17 cellular contexts compared by ENCODE assay signal in genomic region chr20:50215101-50215500, GRCh38. TPM values are rescaled to one million over a fixed set of nuclear protein-coding genes. Genes with fewer than 3 reads are reported as not detected.
DNase-seq lines count a peak whose midpoint lies in the region; ATAC-seq and TF ChIP-seq lines count a peak whose summit lies in the region.
"Had no signal": no experiment of that assay in that cellular context is flagged by ENCODE, and none has a peak within 500 bp of the region (broad histone marks: within the 10 kb centered on the region; RNA-seq: fewer than 3 reads in every experiment).

No MANE protein-coding gene starts in this region.

- H3K4me3 Mint-ChIP-seq in T-helper 2 cell treated with Interferon-gamma antibody and Interleukin-4, amounts not matched to agents 5 μg/mL and 100 μg/mL, for 36 hours, result no peak overlapping the region
- H3K4me3 Mint-ChIP-seq: CD4-positive, alpha-beta T cell; IgD-negative memory B cell; nephron had no signal

- H3K27ac ChIP-seq in RWPE2 (ENCODE audit: poor library complexity, severe bottlenecking), result no peak overlapping the region
- H3K27ac ChIP-seq in skin epidermis, result peak overlapping the region in 12 of 21 experiments; percentile 25 to 86 (median 63)
- H3K27ac ChIP-seq in smooth muscle cell (ENCODE audit: low read depth), result no peak overlapping the region
- H3K27ac ChIP-seq: gastrocnemius medialis had no signal

- H3K36me3 ChIP-seq in RWPE2 (ENCODE audit: low read depth) (no peaks in the 10 kb centered on the region), smooth muscle cell (ENCODE audit: low read depth) (no peaks in the 10 kb centered on the region)
- H3K36me3 ChIP-seq: gastrocnemius medialis had no signal

- no peak overlapping the region for H3K4me2 ChIP-seq in smooth muscle cell

- no peak overlapping the region for H3K4me3 ChIP-seq in RWPE2 (ENCODE audit: severe bottlenecking)
- H3K4me3 ChIP-seq in fibroblast of pulmonary artery (replicated peaks; ENCODE audit: low read depth, low read length), result no peak overlapping the region
- no peak overlapping the region for H3K4me3 ChIP-seq in skin epidermis
- no peak overlapping the region for H3K4me3 ChIP-seq in smooth muscle cell
- H3K4me3 ChIP-seq: gastrocnemius medialis, lung had no signal

- peaks cover 9% of the 10 kb centered on the region for H3K4me1 Mint-ChIP-seq in T-helper 2 cell treated with Interferon-gamma antibody and Interleukin-4, amounts not matched to agents 5 μg/mL and 100 μg/mL, for 36 hours (ENCODE audit: low read depth)

- peaks cover 8% of the 10 kb centered on the region for H3K27me3 Mint-ChIP-seq in T-helper 2 cell treated with Interferon-gamma antibody and Interleukin-4, amounts not matched to agents 5 μg/mL and 100 μg/mL, for 36 hours (ENCODE audit: low read depth)

- no peak overlapping the region for H3K9ac ChIP-seq in smooth muscle cell (ENCODE audit: low read depth)

- DNase-seq in ELR (ENCODE audit: low read depth) (peak; percentile 51), RWPE2 (ENCODE audit: low spot score) (no peak), fibroblast of pulmonary artery (ENCODE audit: low read depth) (peak; percentile 31), smooth muscle cell (lab: John Stamatoyannopoulos, UW; ENCODE audit: unreplicated experiment) (no peak)
- no peak for DNase-seq in T-helper 2 cell treated with Interferon-gamma antibody and Interleukin-4, amounts not matched to agents 5 μg/mL and 100 μg/mL, for 36 hours (ENCODE audit: low spot score)
- no peak for DNase-seq in effector CD8-positive, alpha-beta T cell (lab: John Stamatoyannopoulos, UW)
- DNase-seq: activated CD8-positive, alpha-beta memory T cell treated with anti-CD3 and anti-CD28 coated beads, Interleukin-2, amount 50 U/mL, for 48 hours; activated naive CD4-positive, alpha-beta T cell treated with Interleukin-2 at 50 U/mL for 16 hours; CD4-positive, alpha-beta T cell; DMS79 treated with DMSO at 0.1 percent for 48 hours; effector memory CD4-positive, alpha-beta T cell; gastrocnemius medialis; NCI-H82 had no signal

- H3K27me3 ChIP-seq in RWPE2 (ENCODE audit: insufficient read depth, poor library complexity, severe bottlenecking), result no peaks in the 10 kb centered on the region
- no peaks in the 10 kb centered on the region for H3K27me3 ChIP-seq in smooth muscle cell (ENCODE audit: low read depth)
- H3K27me3 ChIP-seq: gastrocnemius medialis had no signal

- H3K9me3 Mint-ChIP-seq in T-helper 2 cell treated with Interferon-gamma antibody and Interleukin-4, amounts not matched to agents 5 μg/mL and 100 μg/mL, for 36 hours, result no peaks in the 10 kb centered on the region
- H3K9me3 Mint-ChIP-seq: CD4-positive, alpha-beta T cell; nephron had no signal

- peak; percentile 19; the same call in 1 of the 3 replicates for ATAC-seq in RWPE2 (ENCODE audit: low read depth)
- ATAC-seq: gastrocnemius medialis had no signal

- no peaks in the 10 kb centered on the region for H3K4me1 ChIP-seq in RWPE2 (ENCODE audit: insufficient read depth, poor library complexity, severe bottlenecking)
- peaks cover 5% of the 10 kb centered on the region for H3K4me1 ChIP-seq in smooth muscle cell (ENCODE audit: low read depth)
- H3K4me1 ChIP-seq: gastrocnemius medialis had no signal

- no peaks in the 10 kb centered on the region for H3K9me3 ChIP-seq in RWPE2 (ENCODE audit: severe bottlenecking)
- H3K9me3 ChIP-seq in smooth muscle cell (replicated peaks; ENCODE audit: low read depth), result no peaks in the 10 kb centered on the region
- H3K9me3 ChIP-seq: gastrocnemius medialis had no signal

- H3K27ac Mint-ChIP-seq in T-helper 2 cell treated with Interferon-gamma antibody and Interleukin-4, amounts not matched to agents 5 μg/mL and 100 μg/mL, for 36 hours, result no peak overlapping the region
- H3K27ac Mint-ChIP-seq: CD4-positive, alpha-beta T cell; IgD-negative memory B cell had no signal

- 58% methylated on average over 5 of the region's 5 CpGs for WGBS in smooth muscle cell (ENCODE audit: low lambda C conversion rate)

- no peaks in the 10 kb centered on the region for H3K36me3 Mint-ChIP-seq in T-helper 2 cell treated with Interferon-gamma antibody and Interleukin-4, amounts not matched to agents 5 μg/mL and 100 μg/mL, for 36 hours (ENCODE audit: low read depth)
- H3K36me3 Mint-ChIP-seq: IgD-negative memory B cell had no signal

- H2AFZ ChIP-seq in smooth muscle cell (ENCODE audit: low read depth), result no peak overlapping the region

- H4K20me1 ChIP-seq in smooth muscle cell (ENCODE audit: low read depth), result no peaks in the 10 kb centered on the region

- TF ChIP-seq CTCF in RWPE2 (IDR thresholded peaks at IDR 0.05; ENCODE audit: poor library complexity, severe bottlenecking) (no peak), fibroblast of pulmonary artery (IDR thresholded peaks at IDR 0.05; ENCODE audit: low read length, missing control alignments) (no peak), smooth muscle cell (IDR thresholded peaks at IDR 0.05; ENCODE audit: borderline replicate concordance, insufficient read depth, poor library complexity, severe bottlenecking) (no peak)

- H3K79me2 ChIP-seq in smooth muscle cell (ENCODE audit: low read depth), result no peaks in the 10 kb centered on the region

- H3F3A ChIP-seq in smooth muscle cell (ENCODE audit: low read depth), result no peaks in the 10 kb centered on the region

RNA-seq across cellular contexts. Expression of gene CEBPB, which starts 24.5 kb away (rescaled TPM):
- 32.0 and 38.0 TPM in 2 replicates for total RNA-seq in smooth muscle cell
- polyA plus RNA-seq in smooth muscle cell, result 112 and 117 TPM in 2 replicates

Comparison
In these comparisons a context has a peak if more than half of its experiments do, and no peak if none do; other contexts are left out.
1. DNase-seq: peak in ELR (single experiment) and fibroblast of pulmonary artery (single experiment); none in RWPE2 (single experiment), smooth muscle cell (single experiment), T-helper 2 cell treated with Interferon-gamma antibody and Interleukin-4, amounts not matched to agents 5 μg/mL and 100 μg/mL, for 36 hours (single experiment) and effector CD8-positive, alpha-beta T cell (single experiment).
2. H3K27ac ChIP-seq: peak in skin epidermis (12 of 21); none in RWPE2 (single experiment) and smooth muscle cell (single experiment).